In genomic region chr16:2386990-2387389, GRCh38 we compare ENCODE assay signal across 14 cellular contexts. TPM values are rescaled to one million over a fixed set of nuclear protein-coding genes. Genes with fewer than 3 reads are reported as not detected.
DNase-seq lines count a peak whose midpoint lies in the region; ATAC-seq, FAIRE-seq and TF ChIP-seq lines count a peak whose summit lies in the region.
"Had no signal": no experiment of that assay in that cellular context is flagged by ENCODE, and none has a peak within 500 bp of the region (broad histone marks: within the 10 kb centered on the region; RNA-seq: fewer than 3 reads in every experiment).

No MANE protein-coding gene starts in this region.

- DNase-seq in HepG2 (ENCODE audit: low spot score) (peak; percentile 28), right lobe of liver (no peak), SK-MEL-5 (ENCODE audit: low read depth, low spot score) (peak; percentile 45), fibroblast of pulmonary artery (ENCODE audit: low read depth) (no peak), NCI-H524 (lab: John Stamatoyannopoulos, UW) (no peak), SKM-1 (lab: John Stamatoyannopoulos, UW; ENCODE audit: unreplicated experiment) (no peak), immature natural killer cell (no peak)
- DNase-seq in stimulated activated CD4-positive, alpha-beta T cell treated with anti-CD3 and anti-CD28 coated beads, Interleukin-2, amount 100 ng/mL, for 48 hours: no peak
- DNase-seq: activated T-cell treated with anti-CD3 and anti-CD28 coated beads, Interleukin-2, amount 50 U/mL, for 24 hours; anterior cingulate cortex; naive thymus-derived CD4-positive, alpha-beta T cell; NCI-H1436 treated with DMSO at 0.1 percent for 48 hours had no signal

- no peak overlapping the region for H2AFZ ChIP-seq in HepG2 (ENCODE audit: low read length)

- POLR2A ChIA-PET in HepG2 (lab: Yijun Ruan, JAX): no interaction called here

- no peaks in the 10 kb centered on the region for H3K4me1 Mint-ChIP-seq in immature natural killer cell

- TF ChIP-seq CTCF in HepG2 (CRISPR knock-in tag; IDR thresholded peaks at IDR 0.05) (peak; percentile 23; the same call in 1 of the 2 replicates), right lobe of liver (IDR thresholded peaks at IDR 0.05) (no peak), fibroblast of pulmonary artery (IDR thresholded peaks at IDR 0.05; ENCODE audit: low read length, missing control alignments) (peak; percentile 26)

- H3K27me3 Mint-ChIP-seq in immature natural killer cell (ENCODE audit: low read depth in 3 of 3): peaks cover 0 to 5% (median 5%) of the 10 kb centered on the region in 3 donors

- no peaks in the 10 kb centered on the region for H3K36me3 Mint-ChIP-seq in immature natural killer cell

- H3K27ac Mint-ChIP-seq in immature natural killer cell: no peak overlapping the region
- H3K27ac Mint-ChIP-seq: activated T-cell treated with anti-CD3 and anti-CD28 coated beads, Interleukin-2, amount 50 U/mL, for 24 hours had no signal

- H3K9me3 Mint-ChIP-seq in immature natural killer cell: peaks cover 0 to 5% (median 2%) of the 10 kb centered on the region in 6 donors

- no peaks in the 10 kb centered on the region for H4K20me1 ChIP-seq in HepG2 (ENCODE audit: insufficient read depth, low read length)

- H3K4me3 ChIP-seq in HepG2 (replicated peaks in 1 of 3; ENCODE audit: insufficient read depth in 1 of 3, low read depth in 2 of 3, low read length in 3 of 3) (no peak overlapping the region), right lobe of liver (no peak overlapping the region), fibroblast of pulmonary artery (replicated peaks; ENCODE audit: low read depth, low read length) (no peak overlapping the region)
- H3K4me3 ChIP-seq: tibial nerve had no signal

- H3K4me3 Mint-ChIP-seq in immature natural killer cell: no peak overlapping the region
- H3K4me3 Mint-ChIP-seq: activated T-cell treated with anti-CD3 and anti-CD28 coated beads, Interleukin-2, amount 50 U/mL, for 24 hours; naive thymus-derived CD4-positive, alpha-beta T cell had no signal

- no peak overlapping the region for H3K9ac ChIP-seq in HepG2 (ENCODE audit: insufficient read depth, low read depth, low read length)

- H3K36me3 ChIP-seq in HepG2 (replicated peaks in 1 of 2; ENCODE audit: control insufficient read depth in 1 of 2, insufficient read depth in 2 of 2, low read length in 2 of 2) (no peaks in the 10 kb centered on the region), right lobe of liver (no peaks in the 10 kb centered on the region)
- H3K36me3 ChIP-seq: tibial nerve had no signal

- TF ChIP-seq POLR2A in HepG2 (IDR thresholded peaks at IDR 0.05; ENCODE audit: insufficient read depth in 1 of 2, low read depth in 2 of 2, low read length in 2 of 2): no peak
- no peak for TF ChIP-seq POLR2A in right lobe of liver (IDR thresholded peaks at IDR 0.05)

- H3K4me1 ChIP-seq in HepG2 (ENCODE audit: insufficient read depth, low read length): peaks cover 11% of the 10 kb centered on the region
- no peaks in the 10 kb centered on the region for H3K4me1 ChIP-seq in right lobe of liver
- H3K4me1 ChIP-seq: tibial nerve had no signal

- ATAC-seq in HepG2: peak; percentile 82
- ATAC-seq in right lobe of liver: no peak
- ATAC-seq: naive thymus-derived CD4-positive, alpha-beta T cell had no signal

- no peak overlapping the region for H3K27ac ChIP-seq in HepG2 (ENCODE audit: extremely low read length, insufficient read depth, low read length)
- no peak overlapping the region for H3K27ac ChIP-seq in right lobe of liver
- H3K27ac ChIP-seq: RWPE1, tibial nerve had no signal

- BruUV-seq in HepG2 (replicated peaks; lab: Mats Ljungman, UMichigan): no TSS peak

- H3K79me2 ChIP-seq in HepG2 (ENCODE audit: insufficient read depth, low read length): no peaks in the 10 kb centered on the region

- TF ChIP-seq RAD21 in HepG2 (CRISPR knock-in tag; IDR thresholded peaks at IDR 0.05): peak; percentile 14; the same call in 1 of the 2 replicates

- in situ Hi-C loops in HepG2 (cut with HindIII; ENCODE audit: extremely low pct_ligation_motif_present, low pct_unique_long_range_greater_than_20kb): no loop called here
- in situ Hi-C loops in SK-MEL-5 (cut with HindIII; ENCODE audit: low pct_unique_long_range_greater_than_20kb, low sequenced_read_pairs): no loop called here

- TF ChIP-seq EP300 in HepG2 (IDR thresholded peaks at IDR 0.05; ENCODE audit: low read depth in 2 of 2, low read length in 2 of 2): no peak
- TF ChIP-seq EP300 in HepG2 (CRISPR knock-in tag; IDR thresholded peaks at IDR 0.05; ENCODE audit: borderline replicate concordance): no peak

- no peak for FAIRE-seq in HepG2 (lab: Jason Lieb, UNC)

- H3K9me3 ChIP-seq in HepG2 (ENCODE audit: low read length) (peaks cover 5% of the 10 kb centered on the region; the same call in 1 of the 2 replicates), right lobe of liver (no peaks in the 10 kb centered on the region)

- 34% methylated on average over 3 of the region's 3 CpGs for WGBS in HepG2 (ENCODE audit: low lambda C conversion rate)
- WGBS in right lobe of liver (ENCODE audit: insufficient coverage, low coverage, low lambda C conversion rate, missing lambda C conversion rate): 64% methylated on average over 3 of the region's 3 CpGs

- intact Hi-C loops in HepG2 (cut with micrococcal nuclease; ENCODE audit: unreplicated experiment) (loop anchor here (5.0 kb wide), 1 partner anchor 45 kb away; the partner anchor contains the start of gene ABCA3), right lobe of liver (cut with DNase I) (no loop called here)

- no peak overlapping the region for H3K4me2 ChIP-seq in HepG2 (ENCODE audit: low read depth, low read length)

- CTCF ChIA-PET in HepG2 (lab: Yijun Ruan, JAX; ENCODE audit: low intra/inter-chr PET ratio, low total read pairs): no interaction called here

- H3K27me3 ChIP-seq in HepG2 (ENCODE audit: control insufficient read depth in 1 of 2, insufficient read depth in 2 of 2, low read length in 2 of 2) (peaks cover 1 to 2% of the 10 kb centered on the region in 2 experiments; a peak in 1 of 5 replicates), right lobe of liver (no peaks in the 10 kb centered on the region)
- H3K27me3 ChIP-seq: tibial nerve had no signal

RNA-seq across cellular contexts. Expression of gene CCNF, which starts 42.3 kb away (rescaled TPM):
- 13.7 and 22.8 TPM in 2 replicates for total RNA-seq in HepG2 (2016; rRNA removed; fragmentation: Illumina TruSeq; extraction: Trizol)
- total RNA-seq in HepG2 (2016; cell fraction: cytosol; rRNA removed; fragmentation: Illumina TruSeq; extraction: Trizol; ENCODE audit: low read depth): 3.9 and 4.1 TPM in 2 replicates
- total RNA-seq in HepG2 (2016; cell fraction: insoluble cytoplasmic fraction; rRNA removed; fragmentation: Illumina TruSeq; extraction: Trizol): 12.7 and 23.2 TPM in 2 replicates
- 10.8 and 12.0 TPM in 2 replicates for total RNA-seq in HepG2 (2016; cell fraction: membrane; rRNA removed; fragmentation: Illumina TruSeq; extraction: Trizol)
- total RNA-seq in HepG2 (2016; cell fraction: nucleus; rRNA removed; fragmentation: Illumina TruSeq; extraction: Trizol): 15.7 and 16.3 TPM in 2 replicates
- polyA plus RNA-seq in HepG2 (2011; rRNA removed): 5.0 and 6.4 TPM in 2 replicates
- 3.7 and 6.4 TPM in 2 replicates for polyA plus RNA-seq in HepG2 (2011; cell fraction: cytosol; rRNA removed)
- 11.8 and 19.6 TPM in 2 replicates for polyA plus RNA-seq in HepG2 (2011; cell fraction: nucleus; rRNA removed)
- polyA plus RNA-seq in HepG2 (2012): 5.1 and 7.4 TPM in 2 replicates
- 1.5 and 1.6 TPM in 2 replicates for polyA plus RNA-seq in HepG2 (2016; cell fraction: cytosol; fragmentation: Illumina TruSeq; extraction: Trizol; ENCODE audit: low read depth)
- 7.3 and 10.7 TPM in 2 replicates for polyA plus RNA-seq in HepG2 (2016; cell fraction: insoluble cytoplasmic fraction; fragmentation: Illumina TruSeq; extraction: Trizol; ENCODE audit: low read depth)
- polyA plus RNA-seq in HepG2 (2016; cell fraction: membrane; fragmentation: Illumina TruSeq; extraction: Trizol; ENCODE audit: low read depth): 4.0 and 4.9 TPM in 2 replicates
- 28.4 and 30.0 TPM in 2 replicates for polyA plus RNA-seq in HepG2 (2016; cell fraction: nucleus; fragmentation: Illumina TruSeq; extraction: Trizol; ENCODE audit: insufficient read depth, low read depth)
- 36.8 and 74.8 TPM in 2 replicates for polyA minus RNA-seq in HepG2 (2011; rRNA and poly(A)+ RNA removed; ENCODE audit: low replicate concordance)
- polyA minus RNA-seq in HepG2 (2011; cell fraction: cytosol; rRNA and poly(A)+ RNA removed): 10.9 and 18.1 TPM in 2 replicates
- 13.1 and 14.7 TPM in 2 replicates for polyA minus RNA-seq in HepG2 (2011; cell fraction: nucleus; rRNA and poly(A)+ RNA removed)
- 1 to 10 TPM; 1.3 to 2.7 (median 1.7) TPM for total RNA-seq in right lobe of liver
- total RNA-seq in SK-MEL-5 (2014; rRNA removed; shearing (Covaris generic)): 12.9 and 14.5 TPM in 2 replicates
- 13.6 and 14.9 TPM in 2 replicates for polyA plus RNA-seq in SK-MEL-5 (2015; cell fraction: cytosol; rRNA removed)
- polyA plus RNA-seq in SK-MEL-5 (2015; cell fraction: nucleus; rRNA removed): 20.5 and 26.2 TPM in 2 replicates
- 10 to 100 TPM in 1 of 3 donors, 1 to 10 TPM in 2; 1.5 to 10.9 (median 4.5) TPM for polyA plus RNA-seq in immature natural killer cell

RNA-seq across cellular contexts. Expression of gene ABCA3, which starts 46.5 kb away (rescaled TPM):
- total RNA-seq in HepG2 (2016; rRNA removed; fragmentation: Illumina TruSeq; extraction: Trizol): 0.41 and 0.60 TPM in 2 replicates
- 0.09 and 0.51 TPM in 2 replicates for total RNA-seq in HepG2 (2016; cell fraction: cytosol; rRNA removed; fragmentation: Illumina TruSeq; extraction: Trizol; ENCODE audit: low read depth)
- total RNA-seq in HepG2 (2016; cell fraction: insoluble cytoplasmic fraction; rRNA removed; fragmentation: Illumina TruSeq; extraction: Trizol): 0.37 and 0.52 TPM in 2 replicates
- total RNA-seq in HepG2 (2016; cell fraction: membrane; rRNA removed; fragmentation: Illumina TruSeq; extraction: Trizol): 0.72 and 0.80 TPM in 2 replicates
- 0.38 and 0.56 TPM in 2 replicates for total RNA-seq in HepG2 (2016; cell fraction: nucleus; rRNA removed; fragmentation: Illumina TruSeq; extraction: Trizol)
- 1.5 and 2.3 TPM in 2 replicates for polyA plus RNA-seq in HepG2 (2011; rRNA removed)
- polyA plus RNA-seq in HepG2 (2011; cell fraction: cytosol; rRNA removed): 1.1 and 1.3 TPM in 2 replicates
- polyA plus RNA-seq in HepG2 (2011; cell fraction: nucleus; rRNA removed): 1.8 and 2.5 TPM in 2 replicates
- 0.71 and 2.5 TPM in 2 replicates for polyA plus RNA-seq in HepG2 (2012)
- 1.0 and 1.2 TPM in 2 replicates for polyA plus RNA-seq in HepG2 (2016; cell fraction: cytosol; fragmentation: Illumina TruSeq; extraction: Trizol; ENCODE audit: low read depth)
- 0.63 and 0.84 TPM in 2 replicates for polyA plus RNA-seq in HepG2 (2016; cell fraction: insoluble cytoplasmic fraction; fragmentation: Illumina TruSeq; extraction: Trizol; ENCODE audit: low read depth)
- 0.83 and 1.0 TPM in 2 replicates for polyA plus RNA-seq in HepG2 (2016; cell fraction: membrane; fragmentation: Illumina TruSeq; extraction: Trizol; ENCODE audit: low read depth)
- 0.75 and 1.2 TPM in 2 replicates for polyA plus RNA-seq in HepG2 (2016; cell fraction: nucleus; fragmentation: Illumina TruSeq; extraction: Trizol; ENCODE audit: insufficient read depth, low read depth)
- polyA minus RNA-seq in HepG2 (2011; rRNA and poly(A)+ RNA removed; ENCODE audit: low replicate concordance): 2.2 and 9.0 TPM in 2 replicates
- 0.40 and 0.44 TPM in 2 replicates for polyA minus RNA-seq in HepG2 (2011; cell fraction: cytosol; rRNA and poly(A)+ RNA removed)
- 0.64 and 1.4 TPM in 2 replicates for polyA minus RNA-seq in HepG2 (2011; cell fraction: nucleus; rRNA and poly(A)+ RNA removed)
- 1 to 10 TPM; 1.2 to 2.9 (median 2.1) TPM for total RNA-seq in right lobe of liver
- total RNA-seq in SK-MEL-5 (2014; rRNA removed; shearing (Covaris generic)): 0.24 and 0.40 TPM in 2 replicates
- polyA plus RNA-seq in SK-MEL-5 (2015; cell fraction: cytosol; rRNA removed): 0.92 and 2.2 TPM in 2 replicates
- polyA plus RNA-seq in SK-MEL-5 (2015; cell fraction: nucleus; rRNA removed): 0.81 and 1.0 TPM in 2 replicates
- 1 to 10 TPM; 2.4 to 7.6 (median 4.8) TPM for polyA plus RNA-seq in immature natural killer cell

Comparison
In these comparisons a context has a peak if more than half of its experiments do, and no peak if none do; other contexts are left out.
1. DNase-seq: peak in HepG2 (single experiment) and SK-MEL-5 (single experiment); none in right lobe of liver (0 of 3), fibroblast of pulmonary artery (single experiment), NCI-H524 (0 of 2), stimulated activated CD4-positive, alpha-beta T cell treated with anti-CD3 and anti-CD28 coated beads, Interleukin-2, amount 100 ng/mL, for 48 hours (0 of 2), SKM-1 (single experiment) and immature natural killer cell (0 of 3).
2. CTCF ChIP-seq: peak in HepG2 (single experiment) and fibroblast of pulmonary artery (single experiment); none in right lobe of liver (0 of 4).